In genomic region chr19:36114763-36115452, GRCh38 we compare ENCODE assay signal across 1 cellular context.
TF ChIP-seq lines count a peak whose summit lies in the region.

Gene POLR2I (minus strand): TSS chr19:36114875. CDS start chr19:36114856, 19 bp downstream.

TF ChIP-seq in K562, 482 proteins besides CTCF, POLR2A, EP300 and RAD21 (continued from another document and continues in another):
- TF ChIP-seq ZBTB49 (CRISPR knock-in tag; IDR thresholded peaks at IDR 0.05; ENCODE audit: borderline replicate concordance) (no peak), DMBX1 (CRISPR knock-in tag; IDR thresholded peaks at IDR 0.05; ENCODE audit: borderline replicate concordance) (peak; percentile 60; the same call in 1 of the 2 replicates), TSHZ1 (CRISPR knock-in tag; IDR thresholded peaks at IDR 0.05) (no peak), HNRNPLL (IDR thresholded peaks at IDR 0.05; ENCODE audit: low read depth, low read length, poor library complexity, severe bottlenecking) (peak; percentile 78), NFYB (IDR thresholded peaks at IDR 0.05; ENCODE audit: extremely low read depth, insufficient read length) (peak; percentile 73), FOXM1 (IDR thresholded peaks at IDR 0.05; ENCODE audit: low read depth) (no peak), FOXM1 (CRISPR knock-in tag; IDR thresholded peaks at IDR 0.05; ENCODE audit: low read depth) (no peak), BACH1 (tag; IDR thresholded peaks at IDR 0.05) (no peak), C11orf30 (IDR thresholded peaks at IDR 0.05; ENCODE audit: low read depth) (peak; percentile 65), RBM14 (IDR thresholded peaks at IDR 0.05; ENCODE audit: borderline replicate concordance, insufficient read depth, low read depth, low read length) (no peak), YY1 (IDR thresholded peaks at IDR 0.05; ENCODE audit: borderline replicate concordance in 1 of 3, control insufficient read depth in 1 of 3, extremely low read depth in 1 of 3, insufficient read depth in 3 of 3, insufficient read length in 1 of 3, insufficient replicate concordance in 2 of 3, low read depth in 1 of 3, low read length in 2 of 3) (peak in 2 of 3 experiments; percentile 66 to 80), PTRF (tag; IDR thresholded peaks at IDR 0.05) (no peak), ETV5 (CRISPR knock-in tag; IDR thresholded peaks at IDR 0.05; ENCODE audit: low read depth) (no peak), NKRF (IDR thresholded peaks at IDR 0.05; ENCODE audit: borderline replicate concordance) (peak; percentile 91), CHAMP1 (IDR thresholded peaks at IDR 0.05) (no peak), ZC3H8 (IDR thresholded peaks at IDR 0.05) (no peak), MCM5 (IDR thresholded peaks at IDR 0.05; ENCODE audit: low read depth) (no peak), SOX6 (IDR thresholded peaks at IDR 0.05) (peak; percentile 69), ZNF184 (CRISPR knock-in tag; IDR thresholded peaks at IDR 0.05) (no peak), RBM25 (IDR thresholded peaks at IDR 0.05; ENCODE audit: low read depth, low read length, severe bottlenecking) (no peak), MNT (conservative IDR thresholded peaks at IDR 0.05) (peak; percentile 99 to 100), TEAD1 (CRISPR knock-in tag; IDR thresholded peaks at IDR 0.05) (peak in 1 of 2 experiments; percentile 62; a peak in 1 of 4 replicates), ESRRB (CRISPR knock-in tag; IDR thresholded peaks at IDR 0.05; ENCODE audit: borderline replicate concordance) (no peak), MXD1 (CRISPR knock-in tag; IDR thresholded peaks at IDR 0.05; ENCODE audit: borderline replicate concordance, poor library complexity, severe bottlenecking) (peak; percentile 86), ZNF217 (CRISPR knock-in tag; IDR thresholded peaks at IDR 0.05) (no peak), KHSRP (IDR thresholded peaks at IDR 0.05) (no peak), RBFOX2 (IDR thresholded peaks at IDR 0.05; ENCODE audit: low read depth, low read length) (peak; percentile 81), ARHGAP35 (IDR thresholded peaks at IDR 0.05; ENCODE audit: partially characterized antibody) (no peak), BDP1 (IDR thresholded peaks at IDR 0.05; ENCODE audit: insufficient read depth, insufficient read length) (no peak), ZNF445 (CRISPR knock-in tag; IDR thresholded peaks at IDR 0.05; ENCODE audit: low read depth) (no peak), HSF4 (CRISPR knock-in tag; IDR thresholded peaks at IDR 0.05; ENCODE audit: borderline replicate concordance) (no peak), POU5F1 (IDR thresholded peaks at IDR 0.05; ENCODE audit: borderline replicate concordance, low read depth, low read length, partially characterized antibody) (peak; percentile 89), RBBP5 (IDR thresholded peaks at IDR 0.05; ENCODE audit: borderline replicate concordance, insufficient read depth, low read length, poor library complexity, severe bottlenecking) (peak; percentile 63), ZNF584 (CRISPR knock-in tag; IDR thresholded peaks at IDR 0.05; ENCODE audit: low read depth) (no peak), EZH2 (IDR thresholded peaks at IDR 0.05; ENCODE audit: borderline replicate concordance, low read depth, low read length) (no peak), MAX (CRISPR knock-in tag; IDR thresholded peaks at IDR 0.05) (peak; percentile 96), MXI1 (IDR thresholded peaks at IDR 0.05; ENCODE audit: low read depth, low read length) (peak; percentile 85), PREB (CRISPR knock-in tag; IDR thresholded peaks at IDR 0.05) (no peak), TCF7L2 (IDR thresholded peaks at IDR 0.05; ENCODE audit: low read depth, low read length) (no peak), BCOR (IDR thresholded peaks at IDR 0.05) (peak; percentile 34; the same call in 1 of the 2 replicates), ZFPM2 (CRISPR knock-in tag; IDR thresholded peaks at IDR 0.05) (no peak), NFIX (CRISPR knock-in tag; IDR thresholded peaks at IDR 0.05; ENCODE audit: low read depth) (no peak), TRIM24 (IDR thresholded peaks at IDR 0.05) (peak in 1 of 2 experiments; percentile 46; a peak in 2 of 4 replicates), THAP12 (CRISPR knock-in tag; IDR thresholded peaks at IDR 0.05) (no peak), UBTF (IDR thresholded peaks at IDR 0.05; ENCODE audit: borderline replicate concordance in 1 of 2, low read depth in 2 of 2, low read length in 2 of 2) (no peak), PHB2 (IDR thresholded peaks at IDR 0.05; ENCODE audit: low read depth) (no peak)
